In genomic region chr5:147168578-147169327, GRCh38 we compare ENCODE assay signal across 13 cellular contexts.
A peak's percentile ranks its signal among the peaks of the same experiment; 100 is the strongest.
DNase-seq lines count a peak whose midpoint lies in the region; ATAC-seq and TF ChIP-seq lines count a peak whose summit lies in the region.
"Had no signal": no experiment of that assay in that cellular context is flagged by ENCODE, and none has a peak within 500 bp of the region (broad histone marks: within the 10 kb centered on the region; RNA-seq: fewer than 3 reads in every experiment).

No MANE protein-coding gene starts in this region.

- DNase-seq in AG10803 (ENCODE audit: low read depth) (peak; percentile 56), HT-29 (ENCODE audit: low spot score) (peak; percentile 18), cardiac fibroblast (ENCODE audit: low read depth in 2 of 2) (peak; percentile 23 to 26), mesothelial cell of epicardium (ENCODE audit: low spot score in 2 of 2, unreplicated experiment in 2 of 2) (no peak), NCI-H187 (lab: John Stamatoyannopoulos, UW) (no peak), NCI-H2196 (lab: John Stamatoyannopoulos, UW; ENCODE audit: unreplicated experiment) (no peak)
- no peak for DNase-seq in activated CD8-positive, alpha-beta memory T cell treated with anti-CD3 and anti-CD28 coated beads, Interleukin-2, amount 50 U/mL, for 4 hours
- DNase-seq: activated T-cell treated with anti-CD3 and anti-CD28 coated beads, Interleukin-2, amount 50 U/mL, for 72 hours; GF-D8; lower lobe of right lung; uterus had no signal

- H3K4me3 Mint-ChIP-seq in mesothelial cell of epicardium: no peak overlapping the region
- H3K4me3 Mint-ChIP-seq: activated T-cell treated with anti-CD3 and anti-CD28 coated beads, Interleukin-2, amount 50 U/mL, for 72 hours had no signal

- H3K27me3 Mint-ChIP-seq in mesothelial cell of epicardium (ENCODE audit: low read depth): no peaks in the 10 kb centered on the region

- no peak overlapping the region for H3K4me3 ChIP-seq in AG10803 (ENCODE audit: low read length)
- H3K4me3 ChIP-seq in cardiac fibroblast (replicated peaks in 1 of 2; ENCODE audit: low read depth in 2 of 2, low read length in 2 of 2): no peak overlapping the region
- H3K4me3 ChIP-seq: hepatocyte, lower lobe of right lung, uterus had no signal

- H3K36me3 Mint-ChIP-seq in mesothelial cell of epicardium: no peaks in the 10 kb centered on the region

- peaks cover 3% of the 10 kb centered on the region for H3K9me3 Mint-ChIP-seq in mesothelial cell of epicardium

- no peak for ATAC-seq in GM21360 (IDR thresholded peaks at IDR 0.05; ENCODE audit: unreplicated experiment)
- ATAC-seq: activated T-cell treated with anti-CD3 and anti-CD28 coated beads, Interleukin-2, amount 50 U/mL, for 72 hours had no signal

- peak overlapping the region; percentile 86 for H3K27ac Mint-ChIP-seq in mesothelial cell of epicardium
- H3K27ac Mint-ChIP-seq: activated T-cell treated with anti-CD3 and anti-CD28 coated beads, Interleukin-2, amount 50 U/mL, for 72 hours had no signal

- peaks cover 40% of the 10 kb centered on the region for H3K4me1 Mint-ChIP-seq in mesothelial cell of epicardium

- TF ChIP-seq CTCF in AG10803 (conservative IDR thresholded peaks at IDR 0.05; ENCODE audit: low read length) (no peak), cardiac fibroblast (IDR thresholded peaks at IDR 0.05; ENCODE audit: low read depth, low read length) (no peak), mesothelial cell of epicardium (IDR thresholded peaks at IDR 0.05; ENCODE audit: unreplicated experiment) (no peak)

Comparison
In these comparisons a context has a peak if more than half of its experiments do, and no peak if none do; other contexts are left out.
1. DNase-seq: peak in AG10803 (single experiment), HT-29 (single experiment) and cardiac fibroblast (2 of 2); none in mesothelial cell of epicardium (0 of 2), NCI-H187 (0 of 2), NCI-H2196 (single experiment) and activated CD8-positive, alpha-beta memory T cell treated with anti-CD3 and anti-CD28 coated beads, Interleukin-2, amount 50 U/mL, for 4 hours (single experiment).